In the genomic region with DNA sequence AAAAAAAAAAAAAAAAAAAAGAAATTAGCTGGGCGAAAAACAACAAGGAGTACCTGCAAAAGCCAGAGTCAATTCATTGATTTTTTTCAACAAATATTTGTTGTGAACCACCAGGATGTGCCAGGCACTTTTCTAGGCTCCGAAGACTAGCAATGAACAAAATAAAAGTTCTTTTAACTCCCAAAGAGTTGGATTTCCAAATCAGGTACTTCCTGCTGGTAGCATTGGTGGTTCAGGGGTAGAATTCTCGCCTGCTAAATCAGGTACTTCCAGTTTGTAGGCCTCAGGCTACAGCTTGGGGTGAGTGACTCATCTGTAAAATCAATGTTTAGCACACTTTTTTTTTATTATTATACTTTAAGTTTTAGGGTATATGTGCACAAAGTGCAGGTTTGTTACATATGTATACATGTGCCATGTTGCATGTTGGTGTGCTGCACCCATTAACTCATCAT, we compare ENCODE assay signal across 14 cellular contexts. TPM values are rescaled to one million over a fixed set of nuclear protein-coding genes. Genes with fewer than 3 reads are reported as not detected.
A peak's percentile ranks its signal among the peaks of the same experiment; 100 is the strongest.
DNase-seq lines count a peak whose midpoint lies in the region; ATAC-seq, FAIRE-seq and TF ChIP-seq lines count a peak whose summit lies in the region.
"Had no signal": no experiment of that assay in that cellular context is flagged by ENCODE, and none has a peak within 500 bp of the region (broad histone marks: within the 10 kb centered on the region; RNA-seq: fewer than 3 reads in every experiment).

No MANE protein-coding gene starts in this region.

- 90 to 97% (median 97%) methylated on average over 3 of the region's 3 CpGs for WGBS in ovary, 3 donors

- H3K27me3 ChIP-seq in keratinocyte (ENCODE audit: control insufficient read depth, extremely low read depth, insufficient read depth, low read length) (no peaks in the 10 kb centered on the region), ovary (no peaks in the 10 kb centered on the region)
- H3K27me3 ChIP-seq: neural progenitor cell, upper lobe of right lung had no signal

- CTCF ChIA-PET in activated CD4-positive, alpha-beta memory T cell treated with anti-CD3 and anti-CD28 coated beads for 36 hours (lab: Charles Lee) = interaction anchor here (0.9 to 11.7 kb wide), 24 partner anchors 8 to 316 kb away, joined by 3 to 383 read pairs (median 5); partner anchors contain the start of genes PPA1, SAR1A and TYSND1

- H3K27ac ChIP-seq in C4-2B (peak overlapping the region; percentile 59), keratinocyte (ENCODE audit: control insufficient read depth, insufficient read depth, low read length) (peak overlapping the region; percentile 44), ovary (no peak overlapping the region)
- H3K27ac ChIP-seq: neural progenitor cell, upper lobe of right lung had no signal

- H3K4me2 ChIP-seq in keratinocyte (ENCODE audit: control insufficient read depth, extremely low read depth, insufficient read depth, low read depth, low read length) = peak overlapping the region; percentile 61
- H3K4me2 ChIP-seq: neural progenitor cell had no signal

- peak; percentile 16 for DNase-seq in HFFc6
- DNase-seq in activated CD4-positive, alpha-beta memory T cell treated with anti-CD3 and anti-CD28 coated beads for 36 hours = no peak
- peak; percentile 57 for DNase-seq in keratinocyte (ENCODE audit: low read depth, low spot score)
- no peak for DNase-seq in left ventricle myocardium superior
- no peak for DNase-seq in ovary
- no peak for DNase-seq in NCI-H1105 treated with DMSO at 0.1 percent for 48 hours (lab: John Stamatoyannopoulos, UW)
- no peak for DNase-seq in head of caudate nucleus
- DNase-seq: effector CD4-positive, alpha-beta T cell; mesenchymal stem cell; stimulated activated CD4-positive, alpha-beta T cell treated with anti-CD3 and anti-CD28 coated beads, Interleukin-4, amount 100 ng/mL, for 1 hour; upper lobe of right lung had no signal

- H3K36me3 Mint-ChIP-seq in HFFc6 (ENCODE audit: low read depth) = peaks cover 12% of the 10 kb centered on the region
- peaks cover 26% of the 10 kb centered on the region for H3K36me3 Mint-ChIP-seq in activated CD4-positive, alpha-beta memory T cell treated with anti-CD3 and anti-CD28 coated beads for 36 hours

- H3K4me1 ChIP-seq in keratinocyte (ENCODE audit: control insufficient read depth, extremely low read depth, insufficient read depth, low read length) (peaks cover 13% of the 10 kb centered on the region), ovary (ENCODE audit: insufficient read depth) (no peaks in the 10 kb centered on the region)
- H3K4me1 ChIP-seq: neural progenitor cell had no signal

- peaks cover 6% of the 10 kb centered on the region for H4K20me1 ChIP-seq in keratinocyte (ENCODE audit: control insufficient read depth, extremely low read depth, insufficient read depth, low read length)

- TF ChIP-seq POLR2A in ovary (IDR thresholded peaks at IDR 0.05) = no peak

- no peak for ATAC-seq in left ventricle myocardium superior

- H3K27ac Mint-ChIP-seq in HFFc6 = no peak overlapping the region
- peak overlapping the region; percentile 8 for H3K27ac Mint-ChIP-seq in activated CD4-positive, alpha-beta memory T cell treated with anti-CD3 and anti-CD28 coated beads for 36 hours
- H3K27ac Mint-ChIP-seq: neural progenitor cell had no signal

- H3K4me1 Mint-ChIP-seq in HFFc6 (ENCODE audit: low read depth) = peaks cover 27% of the 10 kb centered on the region
- peaks cover 44% of the 10 kb centered on the region for H3K4me1 Mint-ChIP-seq in activated CD4-positive, alpha-beta memory T cell treated with anti-CD3 and anti-CD28 coated beads for 36 hours (ENCODE audit: low read depth)
- H3K4me1 Mint-ChIP-seq: neural progenitor cell had no signal

- no peak overlapping the region for H3K4me3 ChIP-seq in keratinocyte (ENCODE audit: control insufficient read depth in 2 of 3, extremely low read depth in 1 of 3, insufficient read depth in 2 of 3, low read depth in 1 of 3, low read length in 3 of 3)
- no peak overlapping the region for H3K4me3 ChIP-seq in ovary
- H3K4me3 ChIP-seq: neural progenitor cell, upper lobe of right lung had no signal

- no peaks in the 10 kb centered on the region for H3K27me3 Mint-ChIP-seq in HFFc6 (ENCODE audit: insufficient read depth)
- no peaks in the 10 kb centered on the region for H3K27me3 Mint-ChIP-seq in activated CD4-positive, alpha-beta memory T cell treated with anti-CD3 and anti-CD28 coated beads for 36 hours

- H3K9ac ChIP-seq in keratinocyte (ENCODE audit: control insufficient read depth, extremely low read depth, insufficient read depth, low read length) = no peak overlapping the region
- H3K9ac ChIP-seq: neural progenitor cell had no signal

- intact Hi-C loops in activated CD4-positive, alpha-beta memory T cell treated with anti-CD3 and anti-CD28 coated beads for 36 hours (cut with micrococcal nuclease) = no loop called here
- intact Hi-C loops in left ventricle myocardium superior (cut with micrococcal nuclease) = no loop called here
- intact Hi-C loops in ovary (cut with DNase I) = loop anchor here in 3 of 4 donors (2.0 to 5.0 kb wide), 2 partner anchors 140 to 142 kb away; no protein-coding TSS in a partner anchor
- intact Hi-C loops in head of caudate nucleus (cut with DNase I) = no loop called here

- H3K36me3 ChIP-seq in keratinocyte (ENCODE audit: control insufficient read depth in 2 of 2, extremely low read depth in 1 of 2, insufficient read depth in 2 of 2, low read length in 2 of 2) (peaks cover 4% of the 10 kb centered on the region in 2 experiments), ovary (no peaks in the 10 kb centered on the region)

- TF ChIP-seq CTCF in C4-2B (conservative IDR thresholded peaks at IDR 0.05) = no peak
- TF ChIP-seq CTCF in HFFc6 (IDR thresholded peaks at IDR 0.05) = no peak
- no peak for TF ChIP-seq CTCF in keratinocyte (optimal IDR thresholded peaks at IDR 0.05 in 1 of 3, IDR thresholded peaks at IDR 0.05 in 1 of 3, conservative IDR thresholded peaks at IDR 0.05 in 1 of 3; ENCODE audit: extremely low read depth in 1 of 3, insufficient read depth in 2 of 3, low read length in 3 of 3)
- no peak for TF ChIP-seq CTCF in ovary (IDR thresholded peaks at IDR 0.05)

- TF ChIP-seq EP300 in ovary (IDR thresholded peaks at IDR 0.05) = no peak

- dilution Hi-C loops in keratinocyte (cut with MboI; ENCODE audit: extremely low pct_ligation_motif_present, low sequenced_read_pairs) = no loop called here

- no peak overlapping the region for H3K4me3 Mint-ChIP-seq in HFFc6
- H3K4me3 Mint-ChIP-seq in activated CD4-positive, alpha-beta memory T cell treated with anti-CD3 and anti-CD28 coated beads for 36 hours = no peak overlapping the region
- H3K4me3 Mint-ChIP-seq: neural progenitor cell had no signal

- H3K9me1 ChIP-seq in keratinocyte (ENCODE audit: control insufficient read depth, extremely low read depth, insufficient read depth, low read length) = no peaks in the 10 kb centered on the region

- H3K9me3 ChIP-seq in keratinocyte (ENCODE audit: control insufficient read depth, low read depth, low read length) = no peaks in the 10 kb centered on the region
- no peaks in the 10 kb centered on the region for H3K9me3 ChIP-seq in ovary
- H3K9me3 ChIP-seq: upper lobe of right lung had no signal

- H3K9me3 Mint-ChIP-seq in HFFc6 = no peaks in the 10 kb centered on the region
- H3K9me3 Mint-ChIP-seq in activated CD4-positive, alpha-beta memory T cell treated with anti-CD3 and anti-CD28 coated beads for 36 hours = no peaks in the 10 kb centered on the region
- H3K9me3 Mint-ChIP-seq: activated naive CD4-positive, alpha-beta T cell treated with anti-CD3 and anti-CD28 coated beads, Interleukin-2, amount 50 U/mL, for 72 hours; neural progenitor cell had no signal

- H3K79me2 ChIP-seq in keratinocyte (ENCODE audit: control insufficient read depth, insufficient read depth, low read length) = peaks cover 50% of the 10 kb centered on the region

- H2AFZ ChIP-seq in keratinocyte (ENCODE audit: control insufficient read depth, low read length) = no peak overlapping the region
- H2AFZ ChIP-seq: neural progenitor cell had no signal

- no peak for FAIRE-seq in keratinocyte (lab: Jason Lieb, UNC)

- POLR2A ChIA-PET in activated CD4-positive, alpha-beta memory T cell treated with anti-CD3 and anti-CD28 coated beads for 36 hours (lab: Charles Lee) = interaction anchor here (0.6 to 3.3 kb wide), 2 partner anchors 10 to 142 kb away, joined by 3 to 20 read pairs; partner anchors contain the start of gene PPA1

RNA-seq across cellular contexts. Expression of gene PPA1, which starts 10.9 kb away (rescaled TPM):
- 100 to 1,000 TPM; 105 to 132 (median 121) TPM for total RNA-seq in HFFc6 (2021; fragmentation: NEBNext Ultra II Directional; extraction: Animal tissue kit (Norgen Biotek cat#: 25700))
- total RNA-seq in activated CD4-positive, alpha-beta memory T cell treated with anti-CD3 and anti-CD28 coated beads for 36 hours = 100 to 1,000 TPM; 359 to 368 TPM
- 201 to 324 TPM (median 203 TPM) in 3 replicates for polyA plus RNA-seq in keratinocyte
- polyA plus RNA-seq in keratinocyte (2011; ENCODE audit: low read depth) = 92.1 TPM
- 200 and 321 TPM in 2 replicates for polyA plus RNA-seq in keratinocyte (2011; cell fraction: cytosol; rRNA removed)
- 110 and 188 TPM in 2 replicates for polyA plus RNA-seq in keratinocyte (2011; cell fraction: nucleus; rRNA removed)
- polyA plus RNA-seq in keratinocyte (2012; ENCODE audit: low replicate concordance) = 181 and 204 TPM in 2 replicates
- polyA minus RNA-seq in keratinocyte = 24.9 to 201 TPM (median 79.6 TPM) in 3 replicates
- polyA minus RNA-seq in keratinocyte (2011; cell fraction: cytosol; rRNA and poly(A)+ RNA removed) = 138 TPM
- polyA minus RNA-seq in keratinocyte (2011; cell fraction: nucleus; rRNA and poly(A)+ RNA removed) = 30.4 and 56.4 TPM in 2 replicates
- 106 TPM for total RNA-seq in left ventricle myocardium superior
- total RNA-seq in ovary = 100 to 1,000 TPM in 1 of 7 donors, 10 to 100 TPM in 6; 36.8 to 162 (median 78.4) TPM
- polyA plus RNA-seq in ovary = 10 to 100 TPM; 66.8 to 93.3 TPM

RNA-seq across cellular contexts. Expression of gene SAR1A, which starts 52.1 kb away (rescaled TPM):
- 100 to 1,000 TPM; 203 to 231 (median 215) TPM for total RNA-seq in HFFc6 (2021; fragmentation: NEBNext Ultra II Directional; extraction: Animal tissue kit (Norgen Biotek cat#: 25700))
- total RNA-seq in activated CD4-positive, alpha-beta memory T cell treated with anti-CD3 and anti-CD28 coated beads for 36 hours = 10 to 100 TPM; 91.9 to 94.8 TPM
- polyA plus RNA-seq in keratinocyte (71.4 to 109 TPM (median 80.2 TPM) in 3 replicates), ovary (10 to 100 TPM; 38.3 to 60.9 TPM)
- 42.1 TPM for polyA plus RNA-seq in keratinocyte (2011; ENCODE audit: low read depth)
- polyA plus RNA-seq in keratinocyte (2011; cell fraction: cytosol; rRNA removed) = 44.9 and 71.5 TPM in 2 replicates
- 56.6 and 70.5 TPM in 2 replicates for polyA plus RNA-seq in keratinocyte (2011; cell fraction: nucleus; rRNA removed)
- polyA plus RNA-seq in keratinocyte (2012; ENCODE audit: low replicate concordance) = 51.8 and 76.0 TPM in 2 replicates
- 77.5 to 146 TPM (median 102 TPM) in 3 replicates for polyA minus RNA-seq in keratinocyte
- 95.0 TPM for polyA minus RNA-seq in keratinocyte (2011; cell fraction: cytosol; rRNA and poly(A)+ RNA removed)
- 45.6 and 96.0 TPM in 2 replicates for polyA minus RNA-seq in keratinocyte (2011; cell fraction: nucleus; rRNA and poly(A)+ RNA removed)
- total RNA-seq in left ventricle myocardium superior (88.1 TPM), ovary (100 to 1,000 TPM in 4 of 7 donors, 10 to 100 TPM in 3; 53.9 to 125 (median 105) TPM)

Comparison
In these comparisons a context has a peak if more than half of its experiments do, and no peak if none do; other contexts are left out.
1. H3K27ac ChIP-seq: peak in C4-2B (single experiment) and keratinocyte (single experiment); none in ovary (0 of 2).
2. DNase-seq: peak in HFFc6 (single experiment) and keratinocyte (single experiment); none in activated CD4-positive, alpha-beta memory T cell treated with anti-CD3 and anti-CD28 coated beads for 36 hours (single experiment), left ventricle myocardium superior (single experiment), ovary (0 of 5), NCI-H1105 treated with DMSO at 0.1 percent for 48 hours (single experiment) and head of caudate nucleus (0 of 42).
3. intact Hi-C loops: an anchor here in ovary (2.0 to 5.0 kb wide); none called in activated CD4-positive, alpha-beta memory T cell treated with anti-CD3 and anti-CD28 coated beads for 36 hours, left ventricle myocardium superior and head of caudate nucleus.